9 cellular contexts compared by ENCODE assay signal in genomic region chrX:129823115-129823514, GRCh38. TPM values are rescaled to one million over a fixed set of nuclear protein-coding genes. Genes with fewer than 3 reads are reported as not detected.
DNase-seq lines count a peak whose midpoint lies in the region; ATAC-seq, FAIRE-seq and TF ChIP-seq lines count a peak whose summit lies in the region.
"Had no signal": no experiment of that assay in that cellular context is flagged by ENCODE, and none has a peak within 500 bp of the region (broad histone marks: within the 10 kb centered on the region; RNA-seq: fewer than 3 reads in every experiment).

No MANE protein-coding gene starts in this region.

- no peak overlapping the region for H3K4me3 Mint-ChIP-seq in central memory CD8-positive, alpha-beta T cell
- no peak overlapping the region for H3K4me3 Mint-ChIP-seq in naive thymus-derived CD4-positive, alpha-beta T cell
- H3K4me3 Mint-ChIP-seq: natural killer cell treated with Interleukin-12 subunit alpha and Interleukin-12 subunit beta and Interleukin-15 and Interleukin-18, amount 100 ng/mL, for 72 hours had no signal

- intact Hi-C loops in naive thymus-derived CD4-positive, alpha-beta T cell (cut with micrococcal nuclease): loop anchor here (1.0 to 10.0 kb wide), 12 partner anchors 24 to 242 kb away; no protein-coding TSS in a partner anchor

- TF ChIP-seq CTCF in A549 (IDR thresholded peaks at IDR 0.05): peak; percentile 58
- peak; percentile 47 for TF ChIP-seq CTCF in GM10248 (IDR thresholded peaks at IDR 0.05; ENCODE audit: control extremely low read depth, extremely low read depth, low read depth, missing control alignments)

- H3K9me3 Mint-ChIP-seq in central memory CD8-positive, alpha-beta T cell: no peaks in the 10 kb centered on the region
- no peaks in the 10 kb centered on the region for H3K9me3 Mint-ChIP-seq in naive thymus-derived CD4-positive, alpha-beta T cell
- H3K9me3 Mint-ChIP-seq: natural killer cell treated with Interleukin-12 subunit alpha and Interleukin-12 subunit beta and Interleukin-15 and Interleukin-18, amount 100 ng/mL, for 72 hours had no signal

- H3K27ac Mint-ChIP-seq in central memory CD8-positive, alpha-beta T cell (ENCODE audit: low read depth): no peak overlapping the region
- H3K27ac Mint-ChIP-seq in naive thymus-derived CD4-positive, alpha-beta T cell: peak overlapping the region in 1 of 9 donors; percentile 83
- H3K27ac Mint-ChIP-seq: natural killer cell treated with Interleukin-12 subunit alpha and Interleukin-12 subunit beta and Interleukin-15 and Interleukin-18, amount 100 ng/mL, for 72 hours had no signal

- no peak for TF ChIP-seq EP300 in A549 (IDR thresholded peaks at IDR 0.05)

- no peaks in the 10 kb centered on the region for H3K9me3 ChIP-seq in A549
- no peaks in the 10 kb centered on the region for H3K9me3 ChIP-seq in naive thymus-derived CD4-positive, alpha-beta T cell (ENCODE audit: control insufficient read depth in 2 of 3, low read length in 3 of 3)

- DNase-seq in A549 (ENCODE audit: low read depth in 1 of 2, low spot score in 1 of 2): peak; percentile 36 to 58
- peak; percentile 52 for DNase-seq in GM10248 (ENCODE audit: extremely low spot score)
- peak; percentile 28 for DNase-seq in HuH-7 (ENCODE audit: low spot score)
- peak in 4 of 5 experiments; percentile 2 to 68 (median 34) for DNase-seq in T-helper 2 cell
- peak; percentile 15 to 28 for DNase-seq in central memory CD8-positive, alpha-beta T cell (ENCODE audit: low spot score in 2 of 2)
- DNase-seq in naive thymus-derived CD4-positive, alpha-beta T cell: peak in 8 of 9 donors; percentile 23 to 68 (median 52)
- DNase-seq in NCI-H510A treated with DMSO at 0.1 percent for 48 hours (lab: John Stamatoyannopoulos, UW): no peak

- ATAC-seq in A549: peak; percentile 73 to 88; a peak in 5 of 6 replicates
- peak; percentile 58 for ATAC-seq in central memory CD8-positive, alpha-beta T cell (replicated peaks; ENCODE audit: extremely low read depth, poor library complexity, severe bottlenecking)
- ATAC-seq in naive thymus-derived CD4-positive, alpha-beta T cell: peak; percentile 81
- ATAC-seq in GM21390 (IDR thresholded peaks at IDR 0.05; ENCODE audit: unreplicated experiment): no peak

- TF ChIP-seq POLR2A in A549 (IDR thresholded peaks at IDR 0.05; ENCODE audit: low read length): no peak

- peak; percentile 39 for FAIRE-seq in A549 (lab: Jason Lieb, UNC)

- TF ChIP-seq RAD21 in A549 (conservative IDR thresholded peaks at IDR 0.05 in 1 of 2, IDR thresholded peaks at IDR 0.05 in 1 of 2): peak; percentile 43 to 60; a peak in 3 of 5 replicates

- no peak overlapping the region for H3K4me2 ChIP-seq in A549

- no peaks in the 10 kb centered on the region for H3K27me3 ChIP-seq in naive thymus-derived CD4-positive, alpha-beta T cell (ENCODE audit: control insufficient read depth in 2 of 2, insufficient read depth in 2 of 2, low read length in 2 of 2)

- 72% methylated on average over 2 of the region's 2 CpGs for WGBS in A549 (ENCODE audit: missing lambda C conversion rate)

- H3K4me3 ChIP-seq in A549: no peak overlapping the region
- H3K4me3 ChIP-seq in naive thymus-derived CD4-positive, alpha-beta T cell (ENCODE audit: low read length): no peak overlapping the region

- no peak overlapping the region for H3K27ac ChIP-seq in A549
- no peak overlapping the region for H3K27ac ChIP-seq in naive thymus-derived CD4-positive, alpha-beta T cell (ENCODE audit: low read depth, low read length)

- no peaks in the 10 kb centered on the region for H3K36me3 Mint-ChIP-seq in central memory CD8-positive, alpha-beta T cell (ENCODE audit: insufficient read depth)
- H3K36me3 Mint-ChIP-seq in naive thymus-derived CD4-positive, alpha-beta T cell: peaks cover 0 to 3% (median 0%) of the 10 kb centered on the region in 5 donors
- H3K36me3 Mint-ChIP-seq: natural killer cell treated with Interleukin-12 subunit alpha and Interleukin-12 subunit beta and Interleukin-15 and Interleukin-18, amount 100 ng/mL, for 72 hours had no signal

- POLR2A ChIA-PET in A549 (lab: Yijun Ruan, JAX) (no interaction called here), GM10248 (lab: Yijun Ruan, JAX) (no interaction called here)
- POLR2A ChIA-PET in naive thymus-derived CD4-positive, alpha-beta T cell (lab: Charles Lee): interaction anchor here (0.7 to 1.3 kb wide), 4 partner anchors 48 to 177 kb away, joined by 3 to 4 read pairs (median 3); no protein-coding TSS in a partner anchor

- H3K36me3 ChIP-seq in naive thymus-derived CD4-positive, alpha-beta T cell (ENCODE audit: control insufficient read depth in 2 of 3, insufficient read depth in 3 of 3, low read length in 3 of 3): no peaks in the 10 kb centered on the region

- no peaks in the 10 kb centered on the region for H3K4me1 Mint-ChIP-seq in central memory CD8-positive, alpha-beta T cell
- H3K4me1 Mint-ChIP-seq in naive thymus-derived CD4-positive, alpha-beta T cell: peaks cover 0 to 21% (median 14%) of the 10 kb centered on the region in 7 donors

- H3K27me3 Mint-ChIP-seq in central memory CD8-positive, alpha-beta T cell: no peaks in the 10 kb centered on the region
- no peaks in the 10 kb centered on the region for H3K27me3 Mint-ChIP-seq in naive thymus-derived CD4-positive, alpha-beta T cell

- CTCF ChIA-PET in A549 (lab: Yijun Ruan, JAX) (interaction anchor here (0.5 to 2.8 kb wide), 24 partner anchors 10 to 257 kb away, joined by 3 to 18 read pairs (median 4); partner anchors contain the start of genes APLN, UTP14A and ZDHHC9), GM10248 (lab: Yijun Ruan, JAX) (interaction anchor here (0.9 to 2.6 kb wide), 12 partner anchors 14 to 183 kb away, joined by 3 to 15 read pairs (median 4); no protein-coding TSS in a partner anchor)
- CTCF ChIA-PET in naive thymus-derived CD4-positive, alpha-beta T cell (lab: Charles Lee): interaction anchor here (0.7 to 2.9 kb wide), 19 partner anchors 9 to 364 kb away, joined by 3 to 14 read pairs (median 4); partner anchors contain the start of gene APLN

- no peaks in the 10 kb centered on the region for H3K4me1 ChIP-seq in A549
- peaks cover 0 to 6% of the 10 kb centered on the region in 2 donors for H3K4me1 ChIP-seq in naive thymus-derived CD4-positive, alpha-beta T cell (ENCODE audit: control insufficient read depth in 2 of 2, insufficient read depth in 2 of 2, low read length in 2 of 2)

TF ChIP-seq in A549, 52 proteins besides CTCF, POLR2A, EP300 and RAD21:
- no peak for TF ChIP-seq CHD4 (IDR thresholded peaks at IDR 0.05; ENCODE audit: borderline replicate concordance)
- no peak for TF ChIP-seq PHF8 (IDR thresholded peaks at IDR 0.05; ENCODE audit: borderline replicate concordance, low read depth)
- no peak for TF ChIP-seq KDM1A (IDR thresholded peaks at IDR 0.05; ENCODE audit: low read depth)
- TF ChIP-seq JUNB (IDR thresholded peaks at IDR 0.05): no peak
- TF ChIP-seq TP53 (CRISPR knock-in tag; IDR thresholded peaks at IDR 0.05): no peak
- no peak for TF ChIP-seq ZSCAN20 (CRISPR knock-in tag; IDR thresholded peaks at IDR 0.05)
- TF ChIP-seq SMC3 (IDR thresholded peaks at IDR 0.05): peak; percentile 56
- TF ChIP-seq MAX (IDR thresholded peaks at IDR 0.05): no peak

RNA-seq across cellular contexts. Expression of gene ZDHHC9, which starts 20.6 kb away (rescaled TPM):
- polyA plus RNA-seq in A549 (2011; rRNA removed): 44.8 and 50.6 TPM in 2 replicates
- polyA plus RNA-seq in A549 (2012; cell fraction: cytosol; rRNA removed): 13.2 and 16.7 TPM in 2 replicates
- 12.6 and 18.2 TPM in 2 replicates for polyA plus RNA-seq in A549 (2012; cell fraction: nucleus; rRNA removed)
- polyA plus RNA-seq in A549 (2017; fragmentation: RNase III; extraction: RNeasy Plus Mini Kit Qiagen cat#74134 plus additional on column Dnase treatment): 18.8 to 20.4 TPM (median 20.2 TPM) in 3 replicates
- polyA minus RNA-seq in A549 (2011; rRNA and poly(A)+ RNA removed): 41.2 and 52.5 TPM in 2 replicates
- total RNA-seq in naive thymus-derived CD4-positive, alpha-beta T cell: 1 to 10 TPM; 4.9 to 9.1 (median 7.1) TPM
- polyA plus RNA-seq in naive thymus-derived CD4-positive, alpha-beta T cell: 1 to 10 TPM; 4.4 to 7.7 TPM

RNA-seq across cellular contexts. Expression of gene SASH3, which starts 43.4 kb away (rescaled TPM):
- polyA plus RNA-seq in A549 (2011; rRNA removed) (not detected in 2 replicates), A549 (2017; fragmentation: RNase III; extraction: RNeasy Plus Mini Kit Qiagen cat#74134 plus additional on column Dnase treatment) (not detected in 3 replicates)
- not detected in 2 replicates for polyA plus RNA-seq in A549 (2012; cell fraction: cytosol; rRNA removed)
- not detected in 2 replicates for polyA plus RNA-seq in A549 (2012; cell fraction: nucleus; rRNA removed)
- not detected in 2 replicates for polyA minus RNA-seq in A549 (2011; rRNA and poly(A)+ RNA removed)
- 100 to 1,000 TPM in 4 of 5 experiments, 10 to 100 TPM in 1; 71.8 to 262 (median 156) TPM for total RNA-seq in naive thymus-derived CD4-positive, alpha-beta T cell
- 100 to 1,000 TPM in 1 of 2 donors, 10 to 100 TPM in 1; 85.3 to 209 TPM for polyA plus RNA-seq in naive thymus-derived CD4-positive, alpha-beta T cell

Comparison
In these comparisons a context has a peak if more than half of its experiments do, and no peak if none do; other contexts are left out.
1. RNA of gene SASH3, which starts 43.4 kb away (polyA plus RNA-seq): 85.3 to 209 TPM in naive thymus-derived CD4-positive, alpha-beta T cell; not detected in A549; every median in the first group is over 10 times any median in the second.